Comparison of ENCODE assay signal across 3 cellular contexts in genomic region chr5:59738039-59738438, GRCh38.
"Had no signal": no experiment of that assay in that cellular context is flagged by ENCODE, and none has a peak within 500 bp of the region (broad histone marks: within the 10 kb centered on the region; RNA-seq: fewer than 3 reads in every experiment).

No MANE protein-coding gene starts in this region.

- ATAC-seq: GM12878 had no signal

- DNase-seq: GDM1, GF-D8 had no signal

- H3K4me3 ChIP-seq: GM12878 had no signal
